In genomic region chr6:56540950-56541600, GRCh38 we compare ENCODE assay signal across 8 cellular contexts.
A peak's percentile ranks its signal among the peaks of the same experiment; 100 is the strongest.
DNase-seq lines count a peak whose midpoint lies in the region; ATAC-seq and TF ChIP-seq lines count a peak whose summit lies in the region.

No MANE protein-coding gene starts in this region.

- H3K36me3 ChIP-seq in A673 (ENCODE audit: insufficient read depth, low read length, poor library complexity, severe bottlenecking), result no peaks in the 10 kb centered on the region

- no peak for TF ChIP-seq CTCF in A673 (conservative IDR thresholded peaks at IDR 0.05; ENCODE audit: low read depth, low read length)
- no peak for TF ChIP-seq CTCF in LNCaP clone FGC (IDR thresholded peaks at IDR 0.05; ENCODE audit: control insufficient read depth, extremely low read depth, insufficient read depth)
- no peak for TF ChIP-seq CTCF in astrocyte of the spinal cord (IDR thresholded peaks at IDR 0.05; ENCODE audit: low read depth, low read length)

- H3K9me3 ChIP-seq in A673 (ENCODE audit: low read depth, low read length, poor library complexity, severe bottlenecking), result no peaks in the 10 kb centered on the region

- H3K4me1 ChIP-seq in A673 (ENCODE audit: insufficient read depth, low read length, poor library complexity, severe bottlenecking), result peaks cover 35% of the 10 kb centered on the region

- BruUV-seq in A673 (replicated peaks; lab: Mats Ljungman, UMichigan), result no TSS peak

- intact Hi-C loops in A673 (cut with micrococcal nuclease; ENCODE audit: unreplicated experiment), result no loop called here

- H3K27me3 ChIP-seq in A673 (replicated peaks; ENCODE audit: insufficient read depth, low read depth, low read length, poor library complexity), result no peaks in the 10 kb centered on the region

- peak overlapping the region; percentile 5 for H3K27ac ChIP-seq in A673 (ENCODE audit: low read depth, low read length, poor library complexity, severe bottlenecking)

- CTCF ChIA-PET in A673 (lab: Charles Lee), result no interaction called here

- POLR2A ChIA-PET in A673 (lab: Charles Lee; ENCODE audit: low non-redundant PET), result no interaction called here

- H3K4me3 ChIP-seq in A673 (ENCODE audit: low read depth, low read length, poor library complexity, severe bottlenecking) (peak overlapping the region; percentile 61), LNCaP clone FGC (ENCODE audit: low read depth, low read length) (peak overlapping the region; percentile 51), astrocyte of the spinal cord (ENCODE audit: low read depth, low read length) (peak overlapping the region; percentile 58)

- no peak for ATAC-seq in HG03460 (IDR thresholded peaks at IDR 0.05; ENCODE audit: unreplicated experiment)
- ATAC-seq in GM21526 (IDR thresholded peaks at IDR 0.05; ENCODE audit: low FRiP score, unreplicated experiment), result no peak

- in situ Hi-C loops in astrocyte of the spinal cord (cut with HindIII; ENCODE audit: low sequenced_read_pairs), result no loop called here

- no peak for DNase-seq in A673 (ENCODE audit: low spot score)
- no peak for DNase-seq in LNCaP clone FGC (ENCODE audit: low read depth)
- DNase-seq in astrocyte of the spinal cord (ENCODE audit: low read depth, low spot score), result no peak
- peak; percentile 55 for DNase-seq in medulla oblongata (ENCODE audit: extremely low spot score)
- no peak for DNase-seq in SK-N-DZ (ENCODE audit: low spot score)
- no peak for DNase-seq in activated CD8-positive, alpha-beta memory T cell treated with anti-CD3 and anti-CD28 coated beads, Interleukin-2, amount 50 U/mL, for 48 hours
